25 cellular contexts compared by ENCODE assay signal in the genomic region with DNA sequence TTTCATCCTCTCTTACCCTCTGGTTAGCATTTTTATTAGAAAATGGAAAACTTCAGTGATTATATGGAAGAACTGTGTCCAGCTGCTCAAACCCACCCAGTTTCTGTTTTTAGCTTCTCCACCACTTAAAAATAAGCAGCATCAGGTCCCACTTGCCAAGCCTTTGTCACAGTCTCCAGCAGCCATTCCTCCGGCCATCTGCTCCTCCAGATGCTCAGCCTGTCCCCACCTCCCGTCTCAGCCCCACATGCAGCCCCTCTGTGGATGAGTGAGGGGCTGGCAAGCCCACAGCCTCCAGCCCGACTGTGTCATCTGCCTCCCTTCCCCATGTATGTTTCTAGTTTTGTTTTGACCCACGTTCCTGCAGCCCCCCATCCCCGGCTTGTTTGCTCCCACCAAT.
"Had no signal": no experiment of that assay in that cellular context is flagged by ENCODE, and none has a peak within 500 bp of the region (broad histone marks: within the 10 kb centered on the region; RNA-seq: fewer than 3 reads in every experiment).

No MANE protein-coding gene starts in this region.

- ATAC-seq: mucosa of descending colon; right lobe of liver; stimulated activated naive CD8-positive, alpha-beta T cell treated with anti-CD3 and anti-CD28 coated beads, Interleukin-15, Interleukin-2, amounts not matched to agents 100 U/mL and 50 U/mL, for 24 hours had no signal

- H3K9me3 ChIP-seq: adrenal gland, esophagus muscularis mucosa, left ventricle myocardium inferior, mucosa of descending colon, neutrophil, ovary, right lobe of liver, uterus had no signal

- H3K36me3 ChIP-seq: adrenal gland, esophagus muscularis mucosa, left ventricle myocardium inferior, neutrophil, ovary, right lobe of liver, uterus had no signal

- H3K27me3 ChIP-seq: adrenal gland, esophagus muscularis mucosa, neutrophil, ovary, right lobe of liver, uterus had no signal

- H3K27ac ChIP-seq: adrenal gland, esophagus muscularis mucosa, left ventricle myocardium inferior, neutrophil, ovary, right lobe of liver, skin epidermis, uterus, VCaP had no signal

- DNase-seq: activated CD4-positive, alpha-beta T cell treated with anti-CD3 and anti-CD28 coated beads for 4 hours; activated CD4-positive, alpha-beta T cell treated with anti-CD3 and anti-CD28 coated beads, Interleukin-2, amount 50 U/mL, for 48 hours; activated CD8-positive, alpha-beta memory T cell treated with anti-CD3 and anti-CD28 coated beads, Interleukin-2, amount 50 U/mL, for 4 hours; activated effector memory CD4-positive, alpha-beta T cell treated with anti-CD3 and anti-CD28 coated beads, Interleukin-2, amount 50 U/mL, for 16 hours; activated naive CD4-positive, alpha-beta T cell treated with anti-CD3 and anti-CD28 coated beads for 36 hours; activated naive CD8-positive, alpha-beta T cell treated with anti-CD3 and anti-CD28 coated beads for 36 hours; activated T-cell treated with anti-CD3 and anti-CD28 coated beads, Interleukin-2, amount 50 U/mL, for 1 hour; adrenal gland; effector CD4-positive, alpha-beta T cell; foreskin melanocyte; left ventricle myocardium inferior; mesendoderm; mucosa of descending colon; ovary; right lobe of liver; stimulated activated CD4-positive, alpha-beta T cell treated with anti-CD3 and anti-CD28 coated beads, Interleukin-12 subunit alpha, Interleukin-12 subunit beta, amount 100 ng/mL, for 4 hours; stimulated activated CD4-positive, alpha-beta T cell treated with anti-CD3 and anti-CD28 coated beads, Interleukin-4, amount 100 ng/mL, for 1 hour; stimulated activated naive CD8-positive, alpha-beta T cell treated with anti-CD3 and anti-CD28 coated beads, Interleukin-15, Interleukin-2, amounts not matched to agents 100 U/mL and 50 U/mL, for 24 hours; T-helper 9 cell; uterus had no signal

- H3K4me1 ChIP-seq: adrenal gland, esophagus muscularis mucosa, left ventricle myocardium inferior, right lobe of liver, uterus had no signal

- H3K4me3 ChIP-seq: adrenal gland, esophagus muscularis mucosa, left ventricle myocardium inferior, lung, mucosa of descending colon, ovary, right lobe of liver, skin epidermis, uterus had no signal
